11 cellular contexts compared by ENCODE assay signal in the genomic region with DNA sequence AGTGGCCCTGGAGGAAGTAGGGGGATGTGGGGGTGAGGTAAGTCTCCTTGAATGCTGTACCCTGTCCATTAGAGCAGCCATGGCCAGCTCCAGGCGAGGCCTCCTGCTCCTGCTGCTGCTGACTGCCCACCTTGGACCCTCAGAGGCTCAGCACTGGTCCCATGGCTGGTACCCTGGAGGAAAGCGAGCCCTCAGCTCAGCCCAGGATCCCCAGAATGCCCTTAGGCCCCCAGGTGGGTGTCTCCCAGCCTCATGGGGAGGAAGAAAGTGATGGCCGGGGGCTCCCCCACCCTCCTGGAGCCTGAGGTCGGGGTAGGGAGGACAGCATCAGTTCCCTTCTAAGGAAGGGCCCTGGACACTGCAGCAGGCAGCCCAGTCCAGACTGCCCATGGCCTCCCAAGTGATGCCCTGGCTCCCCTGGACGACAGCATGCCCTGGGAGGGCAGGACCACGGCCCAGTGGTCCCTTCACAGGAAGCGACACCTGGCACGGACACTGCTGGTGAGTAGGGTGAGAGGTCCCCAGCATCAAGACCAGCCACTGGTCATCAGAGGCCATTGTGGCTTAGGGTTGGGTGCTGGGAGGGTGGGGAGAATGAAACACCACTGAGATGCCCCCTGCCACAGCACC. TPM values are rescaled to one million over a fixed set of nuclear protein-coding genes. Genes with fewer than 3 reads are reported as not detected.
DNase-seq lines count a peak whose midpoint lies in the region; ATAC-seq and TF ChIP-seq lines count a peak whose summit lies in the region.
"Had no signal": no experiment of that assay in that cellular context is flagged by ENCODE, and none has a peak within 500 bp of the region (broad histone marks: within the 10 kb centered on the region; RNA-seq: fewer than 3 reads in every experiment).

No MANE protein-coding gene starts in this region.

- no peak for TF ChIP-seq POLR2A in vagina (IDR thresholded peaks at IDR 0.05)

- CTCF ChIA-PET in AG04450 (lab: Charles Lee) = no interaction called here
- CTCF ChIA-PET in CD8-positive, alpha-beta memory T cell (lab: Charles Lee) = interaction anchor here (1.3 kb wide), 1 partner anchor 10 kb away, joined by 9 read pairs; no protein-coding TSS in a partner anchor

- no peaks in the 10 kb centered on the region for H3K9me3 Mint-ChIP-seq in CD8-positive, alpha-beta memory T cell
- H3K9me3 Mint-ChIP-seq in activated naive CD8-positive, alpha-beta T cell (ENCODE audit: low read depth) = no peaks in the 10 kb centered on the region
- H3K9me3 Mint-ChIP-seq in natural killer cell = no peaks in the 10 kb centered on the region

- H3K27me3 Mint-ChIP-seq in CD8-positive, alpha-beta memory T cell = peaks cover 0 to 3% of the 10 kb centered on the region in 2 donors
- H3K27me3 Mint-ChIP-seq in activated naive CD8-positive, alpha-beta T cell = no peaks in the 10 kb centered on the region
- H3K27me3 Mint-ChIP-seq in natural killer cell (ENCODE audit: low read depth in 2 of 2) = no peaks in the 10 kb centered on the region

- H3K27ac ChIP-seq in AG04450 (ENCODE audit: low read depth, low read length) (peak overlapping the region; percentile 65), vagina (no peak overlapping the region)
- H3K27ac ChIP-seq in CD8-positive, alpha-beta memory T cell (ENCODE audit: low read depth, low read length) = no peak overlapping the region

- no peak for DNase-seq in AG04450 (ENCODE audit: low read depth, low spot score)
- no peak for DNase-seq in CD8-positive, alpha-beta memory T cell
- no peak for DNase-seq in natural killer cell
- no peak for DNase-seq in vagina (ENCODE audit: extremely low spot score in 2 of 2)
- no peak for DNase-seq in NCI-H2081 treated with DMSO at 0.1 percent for 48 hours (lab: John Stamatoyannopoulos, UW)
- no peak for DNase-seq in NCI-H2029 (lab: John Stamatoyannopoulos, UW)
- DNase-seq: effector memory CD4-positive, alpha-beta T cell had no signal

- H3K36me3 ChIP-seq in CD8-positive, alpha-beta memory T cell (ENCODE audit: insufficient read depth, low read length) = peaks cover 12% of the 10 kb centered on the region
- H3K36me3 ChIP-seq in vagina = peaks cover 0 to 22% of the 10 kb centered on the region in 2 donors

- H3K4me3 ChIP-seq in AG04450 (ENCODE audit: low read depth, low read length) = no peak overlapping the region
- H3K4me3 ChIP-seq in CD8-positive, alpha-beta memory T cell (ENCODE audit: low read length) = no peak overlapping the region
- H3K4me3 ChIP-seq in vagina = no peak overlapping the region

- H3K27ac Mint-ChIP-seq in CD8-positive, alpha-beta memory T cell = peak overlapping the region in 4 of 8 donors; percentile 27 to 66 (median 49)
- H3K27ac Mint-ChIP-seq in activated naive CD8-positive, alpha-beta T cell = no peak overlapping the region
- peak overlapping the region; percentile 77 to 86 for H3K27ac Mint-ChIP-seq in natural killer cell

- no peaks in the 10 kb centered on the region; the same call in 1 of the 2 replicates for H3K9me3 ChIP-seq in AG04450 (ENCODE audit: control insufficient read depth, insufficient read depth, low read length)
- H3K9me3 ChIP-seq in CD8-positive, alpha-beta memory T cell (ENCODE audit: low read length) = no peaks in the 10 kb centered on the region
- H3K9me3 ChIP-seq in vagina = no peaks in the 10 kb centered on the region

- no peaks in the 10 kb centered on the region for H3K27me3 ChIP-seq in AG04450 (ENCODE audit: control insufficient read depth, insufficient read depth, low read length)
- H3K27me3 ChIP-seq in CD8-positive, alpha-beta memory T cell (ENCODE audit: insufficient read depth, low read length, poor library complexity, severe bottlenecking) = no peaks in the 10 kb centered on the region
- H3K27me3 ChIP-seq in vagina = no peaks in the 10 kb centered on the region

- peaks cover 15% of the 10 kb centered on the region for H3K4me1 ChIP-seq in CD8-positive, alpha-beta memory T cell (ENCODE audit: insufficient read depth, low read length)
- peaks cover 39% of the 10 kb centered on the region for H3K4me1 ChIP-seq in vagina

- ATAC-seq in natural killer cell (no peak), GM18858 (IDR thresholded peaks at IDR 0.05; ENCODE audit: unreplicated experiment) (no peak)

- POLR2A ChIA-PET in AG04450 (lab: Yijun Ruan, JAX) = no interaction called here
- POLR2A ChIA-PET in CD8-positive, alpha-beta memory T cell (lab: Charles Lee) = no interaction called here

- H3K4me3 Mint-ChIP-seq in CD8-positive, alpha-beta memory T cell = peak overlapping the region in 6 of 7 donors; percentile 88 to 92 (median 92)
- peak overlapping the region; percentile 87 for H3K4me3 Mint-ChIP-seq in activated naive CD8-positive, alpha-beta T cell
- peak overlapping the region; percentile 28 for H3K4me3 Mint-ChIP-seq in natural killer cell

- peaks cover 16 to 28% (median 24%) of the 10 kb centered on the region in 3 donors for H3K4me1 Mint-ChIP-seq in CD8-positive, alpha-beta memory T cell
- H3K4me1 Mint-ChIP-seq in activated naive CD8-positive, alpha-beta T cell (ENCODE audit: low read depth) = peaks cover 12% of the 10 kb centered on the region
- peaks cover 19 to 33% of the 10 kb centered on the region in 2 donors for H3K4me1 Mint-ChIP-seq in natural killer cell

- intact Hi-C loops in natural killer cell (cut with micrococcal nuclease) (no loop called here), vagina (cut with DNase I) (no loop called here)

- peaks cover 0 to 39% (median 7%) of the 10 kb centered on the region in 3 donors for H3K36me3 Mint-ChIP-seq in CD8-positive, alpha-beta memory T cell
- peaks cover 2% of the 10 kb centered on the region for H3K36me3 Mint-ChIP-seq in activated naive CD8-positive, alpha-beta T cell
- H3K36me3 Mint-ChIP-seq in natural killer cell = peaks cover 2% of the 10 kb centered on the region

- no peak for TF ChIP-seq CTCF in AG04450 (IDR thresholded peaks at IDR 0.05; ENCODE audit: low read depth, low read length)
- no peak for TF ChIP-seq CTCF in natural killer cell (IDR thresholded peaks at IDR 0.05)
- no peak for TF ChIP-seq CTCF in vagina (IDR thresholded peaks at IDR 0.05)

RNA-seq across cellular contexts. Expression of gene GNRH2, which starts 1.0 kb away (rescaled TPM):
- polyA plus RNA-seq in AG04450 (2011; rRNA removed) = not detected in 2 replicates
- 0.61 TPM in 1 of 2 replicates, not detected in the other for polyA minus RNA-seq in AG04450 (2011; rRNA and poly(A)+ RNA removed)
- under 1 TPM; 0.42 to 0.90 TPM for total RNA-seq in CD8-positive, alpha-beta memory T cell
- polyA plus RNA-seq in CD8-positive, alpha-beta memory T cell = not detected
- total RNA-seq in natural killer cell = 1 to 10 TPM in 1 of 3 donors, under 1 TPM in 2; 0.49 to 1.2 (median 0.68) TPM
- total RNA-seq in vagina = not detected
- total RNA-seq: mesenteric fat pad, skeletal muscle tissue had no signal

RNA-seq across cellular contexts. Expression of gene MRPS26, which starts 1.4 kb away (rescaled TPM):
- 22.8 and 27.2 TPM in 2 replicates for polyA plus RNA-seq in AG04450 (2011; rRNA removed)
- polyA minus RNA-seq in AG04450 (2011; rRNA and poly(A)+ RNA removed) = 9.1 and 12.0 TPM in 2 replicates
- total RNA-seq in CD8-positive, alpha-beta memory T cell = 10 to 100 TPM; 89.8 to 90.8 TPM
- polyA plus RNA-seq in CD8-positive, alpha-beta memory T cell = 61.9 TPM
- 10 to 100 TPM; 17.5 to 21.3 (median 19.1) TPM for total RNA-seq in natural killer cell
- 52.3 TPM for total RNA-seq in vagina

RNA-seq across cellular contexts. Expression of gene OXT, which starts 27.0 kb away (rescaled TPM):
- polyA plus RNA-seq in AG04450 (2011; rRNA removed) = not detected in 2 replicates
- not detected in 2 replicates for polyA minus RNA-seq in AG04450 (2011; rRNA and poly(A)+ RNA removed)
- total RNA-seq in CD8-positive, alpha-beta memory T cell = under 1 TPM in 1 of 2 experiments, not detected in 1; 0.79 TPM
- 1.4 TPM for polyA plus RNA-seq in CD8-positive, alpha-beta memory T cell
- total RNA-seq in natural killer cell (not detected), vagina (not detected)
- total RNA-seq: skeletal muscle tissue had no signal

RNA-seq across cellular contexts. Expression of gene AVP, which starts 40.1 kb away (rescaled TPM):
- polyA plus RNA-seq in AG04450 (2011; rRNA removed) = not detected in 2 replicates
- polyA minus RNA-seq in AG04450 (2011; rRNA and poly(A)+ RNA removed) = not detected in 2 replicates
- not detected for total RNA-seq in CD8-positive, alpha-beta memory T cell
- polyA plus RNA-seq in CD8-positive, alpha-beta memory T cell = not detected
- total RNA-seq in natural killer cell (not detected), vagina (not detected)
- total RNA-seq: skeletal muscle tissue had no signal

Comparison
In these comparisons a context has a peak if more than half of its experiments do, and no peak if none do; other contexts are left out.
1. H3K4me3 Mint-ChIP-seq: peak in every context shown above with its lines; median percentile 92 in CD8-positive, alpha-beta memory T cell; 87 in activated naive CD8-positive, alpha-beta T cell; 28 in natural killer cell.